In genomic region chr13:59979589-59979988, GRCh38 we compare ENCODE assay signal across 19 cellular contexts.
DNase-seq lines count a peak whose midpoint lies in the region; ATAC-seq and TF ChIP-seq lines count a peak whose summit lies in the region.
"Had no signal": no experiment of that assay in that cellular context is flagged by ENCODE, and none has a peak within 500 bp of the region (broad histone marks: within the 10 kb centered on the region; RNA-seq: fewer than 3 reads in every experiment).

No MANE protein-coding gene starts in this region.

- TF ChIP-seq POLR2A in lower leg skin (IDR thresholded peaks at IDR 0.05) (no peak), adrenal gland (IDR thresholded peaks at IDR 0.05) (no peak)

- H3K4me3 ChIP-seq in Jurkat, Clone E6-1 (ENCODE audit: low read length), result no peak overlapping the region
- H3K4me3 ChIP-seq in lower leg skin (ENCODE audit: low read depth, poor library complexity, severe bottlenecking) (no peak overlapping the region), adrenal gland (no peak overlapping the region)
- H3K4me3 ChIP-seq: BLaER1, GM23248 had no signal

- ATAC-seq in CD4-positive, alpha-beta T cell (ENCODE audit: poor library complexity), result peak; percentile 54
- ATAC-seq in HG02759 (IDR thresholded peaks at IDR 0.05; ENCODE audit: unreplicated experiment), result no peak

- no peaks in the 10 kb centered on the region for H3K9me3 ChIP-seq in CD4-positive, alpha-beta T cell (ENCODE audit: control insufficient read depth, low read length)
- H3K9me3 ChIP-seq in adrenal gland (replicated peaks in 1 of 3), result no peaks in the 10 kb centered on the region
- H3K9me3 ChIP-seq: BLaER1, Caco-2 had no signal

- no peaks in the 10 kb centered on the region for H3K36me3 ChIP-seq in adrenal gland (replicated peaks in 1 of 2)
- H3K36me3 ChIP-seq: BLaER1 had no signal

- TF ChIP-seq CTCF in CD4-positive, alpha-beta T cell (IDR thresholded peaks at IDR 0.05), result no peak
- TF ChIP-seq CTCF in lower leg skin (IDR thresholded peaks at IDR 0.05) (no peak), adrenal gland (IDR thresholded peaks at IDR 0.05) (no peak)

- intact Hi-C loops in CD4-positive, alpha-beta T cell (cut with DNase I, micrococcal nuclease), result no loop called here
- intact Hi-C loops in lower leg skin (cut with DNase I; ENCODE audit: low total_unique reads) (loop anchor here (5.0 kb wide), 1 partner anchor 1823 kb away; no protein-coding TSS in a partner anchor), adrenal gland (cut with DNase I) (no loop called here)

- no peaks in the 10 kb centered on the region for H3K4me1 ChIP-seq in adrenal gland (replicated peaks in 1 of 2)
- H3K4me1 ChIP-seq: BLaER1 had no signal

- H3K27me3 ChIP-seq in CD4-positive, alpha-beta T cell (ENCODE audit: control insufficient read depth, insufficient read depth, low read length), result no peaks in the 10 kb centered on the region
- H3K27me3 ChIP-seq in adrenal gland, result no peaks in the 10 kb centered on the region
- H3K27me3 ChIP-seq: BLaER1 had no signal

- no peaks in the 10 kb centered on the region for H3K9me3 Mint-ChIP-seq in CD4-positive, alpha-beta T cell
- H3K9me3 Mint-ChIP-seq in immature natural killer cell, result peaks cover 0 to 6% (median 0%) of the 10 kb centered on the region in 6 donors
- H3K9me3 Mint-ChIP-seq: CD4-positive, CD25-positive, alpha-beta regulatory T cell had no signal

- H3K27ac ChIP-seq in CD4-positive, alpha-beta T cell (ENCODE audit: low read depth, low read length), result no peak overlapping the region
- H3K27ac ChIP-seq in adrenal gland, result no peak overlapping the region
- H3K27ac ChIP-seq: 22Rv1, BLaER1, C4-2B, GM23248 had no signal

- no peaks in the 10 kb centered on the region for H3K27me3 Mint-ChIP-seq in CD4-positive, alpha-beta T cell
- H3K27me3 Mint-ChIP-seq in immature natural killer cell (ENCODE audit: low read depth in 3 of 3), result no peaks in the 10 kb centered on the region
- H3K27me3 Mint-ChIP-seq: B cell; CD4-positive, CD25-positive, alpha-beta regulatory T cell had no signal

- WGBS in lower leg skin, 2 donors, result 84 to 88% methylated on average over 2 of the region's 2 CpGs
- WGBS in adrenal gland, 4 donors, result 94 to 97% (median 95%) methylated on average over 2 of the region's 2 CpGs

- peaks cover 15% of the 10 kb centered on the region for H3K4me1 Mint-ChIP-seq in CD4-positive, alpha-beta T cell (ENCODE audit: low read depth)
- H3K4me1 Mint-ChIP-seq in immature natural killer cell, result peaks cover 7 to 9% of the 10 kb centered on the region in 2 donors
- H3K4me1 Mint-ChIP-seq: B cell had no signal

- POLR2A ChIA-PET in CD4-positive, alpha-beta T cell (lab: Charles Lee), result no interaction called here

- no peaks in the 10 kb centered on the region for H3K36me3 Mint-ChIP-seq in CD4-positive, alpha-beta T cell (ENCODE audit: low read depth)
- H3K36me3 Mint-ChIP-seq in immature natural killer cell, result peaks cover 0 to 8% (median 4%) of the 10 kb centered on the region in 3 donors
- H3K36me3 Mint-ChIP-seq: CD4-positive, CD25-positive, alpha-beta regulatory T cell had no signal

- CTCF ChIA-PET in CD4-positive, alpha-beta T cell (lab: Charles Lee), result no interaction called here

- no peak overlapping the region for H3K4me3 Mint-ChIP-seq in CD4-positive, alpha-beta T cell
- no peak overlapping the region for H3K4me3 Mint-ChIP-seq in immature natural killer cell
- H3K4me3 Mint-ChIP-seq: B cell; CD4-positive, CD25-positive, alpha-beta regulatory T cell had no signal

- H3K27ac Mint-ChIP-seq in CD4-positive, alpha-beta T cell, result peak overlapping the region; percentile 24
- H3K27ac Mint-ChIP-seq in immature natural killer cell, result no peak overlapping the region
- H3K27ac Mint-ChIP-seq: B cell; CD4-positive, CD25-positive, alpha-beta regulatory T cell had no signal

- no peak for DNase-seq in CD4-positive, alpha-beta T cell
- peak; percentile 78 for DNase-seq in Jurkat, Clone E6-1 (ENCODE audit: low read depth, low spot score)
- DNase-seq in NCI-H69 (lab: John Stamatoyannopoulos, UW) (peak; percentile 17), immature natural killer cell (peak in 2 of 3 donors; percentile 1 to 11), NCI-H226 (no peak), lower leg skin (ENCODE audit: low spot score in 2 of 2) (no peak), adrenal gland (no peak)
- DNase-seq: Caco-2, DMS153, DND-41, GM23248, H7, HCEC 1CT had no signal

Comparison
In these comparisons a context has a peak if more than half of its experiments do, and no peak if none do; other contexts are left out.
1. DNase-seq: peak in Jurkat, Clone E6-1 (single experiment), NCI-H69 (single experiment) and immature natural killer cell (2 of 3); none in CD4-positive, alpha-beta T cell (0 of 10), NCI-H226 (single experiment), lower leg skin (0 of 2) and adrenal gland (0 of 7).